1 cellular context compared by ENCODE assay signal in the genomic region with DNA sequence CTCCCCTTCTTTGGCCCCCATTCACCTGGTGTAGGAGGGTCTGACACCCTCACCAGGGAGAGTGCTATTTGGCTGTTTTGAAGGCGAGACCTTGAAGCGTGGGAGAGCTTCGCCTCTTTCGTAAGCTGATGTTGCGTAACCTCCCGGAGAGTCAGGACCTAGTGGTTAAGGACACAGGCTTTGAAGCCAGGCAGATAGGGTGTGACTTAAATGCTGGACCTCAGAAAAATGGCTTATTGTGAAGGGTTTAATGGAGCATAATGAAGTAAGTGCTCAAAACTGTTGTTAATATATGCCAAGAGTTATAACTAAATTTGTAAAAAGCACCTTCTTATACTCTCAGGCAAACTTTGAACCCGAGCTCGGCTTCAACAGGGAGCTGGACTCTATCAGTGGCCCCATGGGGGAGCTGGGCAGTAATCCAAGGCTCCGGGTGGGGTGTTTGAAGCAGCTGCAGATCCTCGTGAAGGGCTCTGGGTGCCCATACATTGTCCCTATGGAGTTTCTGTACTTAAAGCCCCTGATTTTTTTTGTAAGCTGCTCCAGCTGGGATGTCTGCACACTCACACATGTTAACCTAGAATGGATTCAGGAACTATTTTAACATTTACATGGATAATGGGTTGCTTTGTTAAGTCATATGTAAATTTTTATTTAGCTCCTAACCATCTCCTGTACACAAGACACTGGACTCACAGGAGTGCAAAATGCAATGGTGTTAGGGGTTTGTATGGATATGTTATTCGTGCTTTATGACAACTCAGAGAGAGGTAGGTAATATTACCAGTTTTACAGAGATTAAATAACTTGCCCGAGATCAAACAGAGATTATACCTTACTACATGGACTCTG.
TF ChIP-seq lines count a peak whose summit lies in the region.

No MANE protein-coding gene starts in this region.

TF ChIP-seq in HepG2, 621 proteins besides CTCF, POLR2A, EP300 and RAD21 (continued from another document and continues in another):
- TF ChIP-seq, protein P1, sequence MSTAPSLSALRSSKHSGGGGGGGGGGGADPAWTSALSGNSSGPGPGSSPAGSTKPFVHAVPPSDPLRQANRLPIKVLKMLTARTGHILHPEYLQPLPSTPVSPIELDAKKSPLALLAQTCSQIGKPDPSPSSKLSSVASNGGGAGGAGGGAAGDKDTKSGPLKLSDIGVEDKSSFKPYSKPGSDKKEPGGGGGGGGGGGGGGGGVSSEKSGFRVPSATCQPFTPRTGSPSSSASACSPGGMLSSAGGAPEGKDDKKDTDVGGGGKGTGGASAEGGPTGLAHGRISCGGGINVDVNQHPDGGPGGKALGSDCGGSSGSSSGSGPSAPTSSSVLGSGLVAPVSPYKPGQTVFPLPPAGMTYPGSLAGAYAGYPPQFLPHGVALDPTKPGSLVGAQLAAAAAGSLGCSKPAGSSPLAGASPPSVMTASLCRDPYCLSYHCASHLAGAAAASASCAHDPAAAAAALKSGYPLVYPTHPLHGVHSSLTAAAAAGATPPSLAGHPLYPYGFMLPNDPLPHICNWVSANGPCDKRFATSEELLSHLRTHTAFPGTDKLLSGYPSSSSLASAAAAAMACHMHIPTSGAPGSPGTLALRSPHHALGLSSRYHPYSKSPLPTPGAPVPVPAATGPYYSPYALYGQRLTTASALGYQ (CRISPR knock-in tag; IDR thresholded peaks at IDR 0.05) = peak; percentile 89
- TF ChIP-seq, protein P2, sequence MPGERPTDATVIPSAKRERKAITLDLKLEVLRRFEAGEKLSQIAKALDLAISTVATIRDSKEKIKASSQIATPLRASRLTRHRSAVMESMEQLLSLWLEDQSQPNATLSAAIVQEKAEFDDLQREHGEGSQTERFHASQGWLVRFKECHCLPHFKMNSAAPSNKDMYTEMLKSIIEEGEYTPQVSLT (CRISPR knock-in tag; IDR thresholded peaks at IDR 0.05; ENCODE audit: borderline replicate concordance, low read depth) = no peak
- TF ChIP-seq, protein P3, sequence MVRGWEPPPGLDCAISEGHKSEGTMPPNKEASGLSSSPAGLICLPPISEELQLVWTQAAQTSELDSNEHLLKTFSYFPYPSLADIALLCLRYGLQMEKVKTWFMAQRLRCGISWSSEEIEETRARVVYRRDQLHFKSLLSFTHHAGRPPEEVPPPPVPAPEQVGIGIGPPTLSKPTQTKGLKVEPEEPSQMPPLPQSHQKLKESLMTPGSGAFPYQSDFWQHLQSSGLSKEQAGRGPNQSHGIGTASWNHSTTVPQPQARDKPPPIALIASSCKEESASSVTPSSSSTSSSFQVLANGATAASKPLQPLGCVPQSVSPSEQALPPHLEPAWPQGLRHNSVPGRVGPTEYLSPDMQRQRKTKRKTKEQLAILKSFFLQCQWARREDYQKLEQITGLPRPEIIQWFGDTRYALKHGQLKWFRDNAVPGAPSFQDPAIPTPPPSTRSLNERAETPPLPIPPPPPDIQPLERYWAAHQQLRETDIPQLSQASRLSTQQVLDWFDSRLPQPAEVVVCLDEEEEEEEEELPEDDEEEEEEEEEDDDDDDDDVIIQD (CRISPR knock-in tag; IDR thresholded peaks at IDR 0.05; ENCODE audit: low read depth) = peak; percentile 87; the same call in 1 of the 2 replicates
- TF ChIP-seq KDM1A (CRISPR knock-in tag; IDR thresholded peaks at IDR 0.05) = 0 out of 2 replicates have a peak, but pooled peaks have one; percentile 42
- TF ChIP-seq ERF (CRISPR knock-in tag; IDR thresholded peaks at IDR 0.05) = peak; percentile 93
- TF ChIP-seq YEATS4 (CRISPR knock-in tag; IDR thresholded peaks at IDR 0.05; ENCODE audit: borderline replicate concordance) = peak; percentile 76
- peak; percentile 80; the same call in 1 of the 2 replicates for TF ChIP-seq RFXAP (CRISPR knock-in tag; IDR thresholded peaks at IDR 0.05; ENCODE audit: borderline replicate concordance)
- TF ChIP-seq, protein P4, sequence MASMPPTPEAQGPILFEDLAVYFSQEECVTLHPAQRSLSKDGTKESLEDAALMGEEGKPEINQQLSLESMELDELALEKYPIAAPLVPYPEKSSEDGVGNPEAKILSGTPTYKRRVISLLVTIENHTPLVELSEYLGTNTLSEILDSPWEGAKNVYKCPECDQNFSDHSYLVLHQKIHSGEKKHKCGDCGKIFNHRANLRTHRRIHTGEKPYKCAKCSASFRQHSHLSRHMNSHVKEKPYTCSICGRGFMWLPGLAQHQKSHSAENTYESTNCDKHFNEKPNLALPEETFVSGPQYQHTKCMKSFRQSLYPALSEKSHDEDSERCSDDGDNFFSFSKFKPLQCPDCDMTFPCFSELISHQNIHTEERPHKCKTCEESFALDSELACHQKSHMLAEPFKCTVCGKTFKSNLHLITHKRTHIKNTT (CRISPR knock-in tag; IDR thresholded peaks at IDR 0.05) = no peak
- peak; percentile 98 for TF ChIP-seq POGZ (CRISPR knock-in tag; IDR thresholded peaks at IDR 0.05)
- TF ChIP-seq ZNF567 (CRISPR knock-in tag; IDR thresholded peaks at IDR 0.05; ENCODE audit: borderline replicate concordance) = peak; percentile 88; the same call in 1 of the 2 replicates
- no peak for TF ChIP-seq LCORL (IDR thresholded peaks at IDR 0.05)
- TF ChIP-seq LCORL (CRISPR knock-in tag; IDR thresholded peaks at IDR 0.05) = peak; percentile 98
- TF ChIP-seq ZNF260 (CRISPR knock-in tag; IDR thresholded peaks at IDR 0.05; ENCODE audit: borderline replicate concordance, low read depth) = no peak
- TF ChIP-seq, protein P5, sequence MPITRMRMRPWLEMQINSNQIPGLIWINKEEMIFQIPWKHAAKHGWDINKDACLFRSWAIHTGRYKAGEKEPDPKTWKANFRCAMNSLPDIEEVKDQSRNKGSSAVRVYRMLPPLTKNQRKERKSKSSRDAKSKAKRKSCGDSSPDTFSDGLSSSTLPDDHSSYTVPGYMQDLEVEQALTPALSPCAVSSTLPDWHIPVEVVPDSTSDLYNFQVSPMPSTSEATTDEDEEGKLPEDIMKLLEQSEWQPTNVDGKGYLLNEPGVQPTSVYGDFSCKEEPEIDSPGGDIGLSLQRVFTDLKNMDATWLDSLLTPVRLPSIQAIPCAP (CRISPR knock-in tag; IDR thresholded peaks at IDR 0.05; ENCODE audit: low read depth) = no peak
- no peak for TF ChIP-seq RFX3 (CRISPR knock-in tag; IDR thresholded peaks at IDR 0.05)
- TF ChIP-seq, protein P6, sequence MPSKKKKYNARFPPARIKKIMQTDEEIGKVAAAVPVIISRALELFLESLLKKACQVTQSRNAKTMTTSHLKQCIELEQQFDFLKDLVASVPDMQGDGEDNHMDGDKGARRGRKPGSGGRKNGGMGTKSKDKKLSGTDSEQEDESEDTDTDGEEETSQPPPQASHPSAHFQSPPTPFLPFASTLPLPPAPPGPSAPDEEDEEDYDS (CRISPR knock-in tag; IDR thresholded peaks at IDR 0.05) = peak; percentile 75
- no peak for TF ChIP-seq DR1 (CRISPR knock-in tag; IDR thresholded peaks at IDR 0.05)
- peak; percentile 66 for TF ChIP-seq NR2C2 (CRISPR knock-in tag; IDR thresholded peaks at IDR 0.05; ENCODE audit: borderline replicate concordance)
- TF ChIP-seq, protein P7, sequence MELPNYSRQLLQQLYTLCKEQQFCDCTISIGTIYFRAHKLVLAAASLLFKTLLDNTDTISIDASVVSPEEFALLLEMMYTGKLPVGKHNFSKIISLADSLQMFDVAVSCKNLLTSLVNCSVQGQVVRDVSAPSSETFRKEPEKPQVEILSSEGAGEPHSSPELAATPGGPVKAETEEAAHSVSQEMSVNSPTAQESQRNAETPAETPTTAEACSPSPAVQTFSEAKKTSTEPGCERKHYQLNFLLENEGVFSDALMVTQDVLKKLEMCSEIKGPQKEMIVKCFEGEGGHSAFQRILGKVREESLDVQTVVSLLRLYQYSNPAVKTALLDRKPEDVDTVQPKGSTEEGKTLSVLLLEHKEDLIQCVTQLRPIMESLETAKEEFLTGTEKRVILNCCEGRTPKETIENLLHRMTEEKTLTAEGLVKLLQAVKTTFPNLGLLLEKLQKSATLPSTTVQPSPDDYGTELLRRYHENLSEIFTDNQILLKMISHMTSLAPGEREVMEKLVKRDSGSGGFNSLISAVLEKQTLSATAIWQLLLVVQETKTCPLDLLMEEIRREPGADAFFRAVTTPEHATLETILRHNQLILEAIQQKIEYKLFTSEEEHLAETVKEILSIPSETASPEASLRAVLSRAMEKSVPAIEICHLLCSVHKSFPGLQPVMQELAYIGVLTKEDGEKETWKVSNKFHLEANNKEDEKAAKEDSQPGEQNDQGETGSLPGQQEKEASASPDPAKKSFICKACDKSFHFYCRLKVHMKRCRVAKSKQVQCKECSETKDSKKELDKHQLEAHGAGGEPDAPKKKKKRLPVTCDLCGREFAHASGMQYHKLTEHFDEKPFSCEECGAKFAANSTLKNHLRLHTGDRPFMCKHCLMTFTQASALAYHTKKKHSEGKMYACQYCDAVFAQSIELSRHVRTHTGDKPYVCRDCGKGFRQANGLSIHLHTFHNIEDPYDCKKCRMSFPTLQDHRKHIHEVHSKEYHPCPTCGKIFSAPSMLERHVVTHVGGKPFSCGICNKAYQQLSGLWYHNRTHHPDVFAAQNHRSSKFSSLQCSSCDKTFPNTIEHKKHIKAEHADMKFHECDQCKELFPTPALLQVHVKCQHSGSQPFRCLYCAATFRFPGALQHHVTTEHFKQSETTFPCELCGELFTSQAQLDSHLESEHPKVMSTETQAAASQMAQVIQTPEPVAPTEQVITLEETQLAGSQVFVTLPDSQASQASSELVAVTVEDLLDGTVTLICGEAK (IDR thresholded peaks at IDR 0.05) = no peak
- TF ChIP-seq, protein P7 (CRISPR knock-in tag; IDR thresholded peaks at IDR 0.05) = peak; percentile 79; the same call in 1 of the 2 replicates
- TF ChIP-seq, protein P8, sequence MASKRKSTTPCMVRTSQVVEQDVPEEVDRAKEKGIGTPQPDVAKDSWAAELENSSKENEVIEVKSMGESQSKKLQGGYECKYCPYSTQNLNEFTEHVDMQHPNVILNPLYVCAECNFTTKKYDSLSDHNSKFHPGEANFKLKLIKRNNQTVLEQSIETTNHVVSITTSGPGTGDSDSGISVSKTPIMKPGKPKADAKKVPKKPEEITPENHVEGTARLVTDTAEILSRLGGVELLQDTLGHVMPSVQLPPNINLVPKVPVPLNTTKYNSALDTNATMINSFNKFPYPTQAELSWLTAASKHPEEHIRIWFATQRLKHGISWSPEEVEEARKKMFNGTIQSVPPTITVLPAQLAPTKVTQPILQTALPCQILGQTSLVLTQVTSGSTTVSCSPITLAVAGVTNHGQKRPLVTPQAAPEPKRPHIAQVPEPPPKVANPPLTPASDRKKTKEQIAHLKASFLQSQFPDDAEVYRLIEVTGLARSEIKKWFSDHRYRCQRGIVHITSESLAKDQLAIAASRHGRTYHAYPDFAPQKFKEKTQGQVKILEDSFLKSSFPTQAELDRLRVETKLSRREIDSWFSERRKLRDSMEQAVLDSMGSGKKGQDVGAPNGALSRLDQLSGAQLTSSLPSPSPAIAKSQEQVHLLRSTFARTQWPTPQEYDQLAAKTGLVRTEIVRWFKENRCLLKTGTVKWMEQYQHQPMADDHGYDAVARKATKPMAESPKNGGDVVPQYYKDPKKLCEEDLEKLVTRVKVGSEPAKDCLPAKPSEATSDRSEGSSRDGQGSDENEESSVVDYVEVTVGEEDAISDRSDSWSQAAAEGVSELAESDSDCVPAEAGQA (IDR thresholded peaks at IDR 0.05; ENCODE audit: low read depth) = 0 out of 2 replicates have a peak, but pooled peaks have one; percentile 46
- TF ChIP-seq, protein P8 (CRISPR knock-in tag; IDR thresholded peaks at IDR 0.05; ENCODE audit: borderline replicate concordance) = no peak
- no peak for TF ChIP-seq ZNF678 (CRISPR knock-in tag; IDR thresholded peaks at IDR 0.05)
- TF ChIP-seq RBFOX2 (IDR thresholded peaks at IDR 0.05; ENCODE audit: low read depth, low read length) = no peak
- 0 out of 2 replicates have a peak, but pooled peaks have one; percentile 65 for TF ChIP-seq FOXC1 (CRISPR knock-in tag; IDR thresholded peaks at IDR 0.05; ENCODE audit: borderline replicate concordance)
- TF ChIP-seq SNRNP70 (IDR thresholded peaks at IDR 0.05; ENCODE audit: low read depth, low read length) = no peak
- TF ChIP-seq SPEN (CRISPR knock-in tag; IDR thresholded peaks at IDR 0.05; ENCODE audit: low read depth) = peak; percentile 93; the same call in 1 of the 2 replicates
- peak; percentile 44; the same call in 1 of the 2 replicates for TF ChIP-seq NFYC (CRISPR knock-in tag; IDR thresholded peaks at IDR 0.05)
- no peak for TF ChIP-seq ZNF552 (CRISPR knock-in tag; IDR thresholded peaks at IDR 0.05; ENCODE audit: borderline replicate concordance)
- no peak; the same call in 1 of the 2 replicates for TF ChIP-seq ZNF224 (CRISPR knock-in tag; IDR thresholded peaks at IDR 0.05)
- TF ChIP-seq BHLHE40 (IDR thresholded peaks at IDR 0.05; ENCODE audit: low read length) = 0 out of 2 replicates have a peak, but pooled peaks have one; percentile 33
- no peak for TF ChIP-seq HDAC6 (IDR thresholded peaks at IDR 0.05; ENCODE audit: low read depth, low read length)
